In the genomic region with DNA sequence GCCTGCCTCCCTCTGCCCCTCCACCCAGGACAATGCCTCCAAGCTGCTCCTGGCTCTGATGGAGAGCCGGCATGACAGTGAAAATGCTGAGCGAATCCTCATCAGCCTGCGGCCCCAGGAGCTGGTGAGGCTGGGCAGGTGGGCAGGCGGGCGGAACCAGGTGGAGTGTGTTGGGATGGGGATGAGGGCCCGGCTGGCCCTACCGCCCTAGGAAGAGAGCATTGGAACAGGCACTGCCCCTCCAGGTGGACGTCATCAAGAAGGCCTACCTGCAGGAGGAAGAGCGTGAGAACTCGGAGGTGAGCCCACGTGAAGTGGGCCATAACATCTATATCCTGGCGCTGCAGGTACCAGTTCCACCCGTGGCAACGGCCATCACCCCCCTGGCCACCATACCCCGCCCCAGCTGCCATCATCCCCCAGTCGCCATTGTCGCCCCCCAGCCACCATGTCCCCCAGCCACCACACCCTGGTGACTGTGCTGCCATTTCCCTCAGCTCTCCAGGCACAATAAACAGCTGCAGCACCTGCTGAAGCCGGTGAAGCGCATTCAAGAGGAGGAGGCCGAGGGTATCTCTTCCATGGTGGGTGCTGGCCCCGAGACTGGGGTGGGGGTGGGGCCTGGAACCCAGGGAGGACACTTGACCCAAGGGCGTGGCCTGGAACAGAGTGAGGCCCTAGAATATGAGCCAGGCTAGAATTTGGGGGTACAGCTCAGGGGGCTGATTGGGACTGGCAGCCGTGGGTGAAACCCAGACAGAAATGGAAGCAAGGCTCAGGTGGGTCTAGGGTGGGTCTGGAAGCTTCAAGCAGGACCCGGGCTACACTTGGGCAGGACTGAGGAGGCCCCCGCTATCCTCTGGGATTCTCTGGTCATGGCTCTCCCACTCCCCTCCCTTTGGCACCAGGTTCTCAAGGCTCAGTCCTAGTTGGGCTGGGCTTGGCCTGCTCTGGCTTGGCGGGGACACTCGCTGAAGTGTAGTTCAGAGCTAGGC, we compare ENCODE assay signal across 20 cellular contexts. TPM values are rescaled to one million over a fixed set of nuclear protein-coding genes. Genes with fewer than 3 reads are reported as not detected.
DNase-seq lines count a peak whose midpoint lies in the region; ATAC-seq, FAIRE-seq and TF ChIP-seq lines count a peak whose summit lies in the region.
"Had no signal": no experiment of that assay in that cellular context is flagged by ENCODE, and none has a peak within 500 bp of the region (broad histone marks: within the 10 kb centered on the region; RNA-seq: fewer than 3 reads in every experiment).

No MANE protein-coding gene starts in this region.

- POLR2A ChIA-PET in activated CD4-positive, alpha-beta T cell treated with anti-CD3 and anti-CD28 coated beads, Interleukin-2, amount 10 ng/mL, durations not matched to agents 7 days and 5 days (lab: Charles Lee) = no interaction called here

- H3K27ac ChIP-seq in BLaER1 (peak overlapping the region; percentile 55; the same call in 1 of the 2 replicates), spleen (no peak overlapping the region)
- H3K27ac ChIP-seq: C4-2B, KMS-11 had no signal

- intact Hi-C loops in spleen (cut with DNase I; ENCODE audit: low total_unique reads) = no loop called here

- no peak overlapping the region for H3K4me2 ChIP-seq in BLaER1
- H3K4me2 ChIP-seq: GM23338, KMS-11 had no signal

- no peaks in the 10 kb centered on the region for H3K9me3 ChIP-seq in BLaER1
- no peaks in the 10 kb centered on the region for H3K9me3 ChIP-seq in spleen
- H3K9me3 ChIP-seq: Caco-2 had no signal

- no peaks in the 10 kb centered on the region for H3K36me3 Mint-ChIP-seq in brain
- H3K36me3 Mint-ChIP-seq in stimulated activated effector memory CD8-positive, alpha-beta T cell treated with anti-CD3 and anti-CD28 coated beads, Interleukin-12 subunit alpha, Interleukin-12 subunit beta, amount 100 ng/mL, for 72 hours = peaks cover 88% of the 10 kb centered on the region
- peaks cover 60% of the 10 kb centered on the region for H3K36me3 Mint-ChIP-seq in activated CD4-positive, alpha-beta T cell treated with anti-CD3 and anti-CD28 coated beads, Interleukin-2, amount 10 ng/mL, durations not matched to agents 7 days and 5 days (ENCODE audit: low read depth)

- DNase-seq in GM12892 (ENCODE audit: insufficient read length) = peak; percentile 20
- DNase-seq in stimulated activated effector memory CD8-positive, alpha-beta T cell treated with anti-CD3 and anti-CD28 coated beads, Interleukin-12 subunit alpha, Interleukin-12 subunit beta, amount 100 ng/mL, for 72 hours (ENCODE audit: low spot score in 2 of 2) = no peak
- DNase-seq in spleen = no peak
- DNase-seq in activated CD4-positive, alpha-beta T cell treated with anti-CD3 and anti-CD28 coated beads, Interleukin-2, amount 10 ng/mL, durations not matched to agents 7 days and 5 days = no peak
- DNase-seq: Caco-2; CD8-positive, alpha-beta T cell; HCEC 1CT; MM.1S; NCI-H2029 treated with DMSO at 0.1 percent for 48 hours; NCI-H446 treated with DMSO at 0.1 percent for 48 hours; NCI-H526; RPMI8226 had no signal

- H3K27me3 Mint-ChIP-seq in brain = peaks cover 3% of the 10 kb centered on the region
- no peaks in the 10 kb centered on the region for H3K27me3 Mint-ChIP-seq in activated CD4-positive, alpha-beta T cell treated with anti-CD3 and anti-CD28 coated beads, Interleukin-2, amount 10 ng/mL, durations not matched to agents 7 days and 5 days

- H3K9me3 Mint-ChIP-seq in brain = no peaks in the 10 kb centered on the region
- no peaks in the 10 kb centered on the region for H3K9me3 Mint-ChIP-seq in stimulated activated effector memory CD8-positive, alpha-beta T cell treated with anti-CD3 and anti-CD28 coated beads, Interleukin-12 subunit alpha, Interleukin-12 subunit beta, amount 100 ng/mL, for 72 hours
- no peaks in the 10 kb centered on the region for H3K9me3 Mint-ChIP-seq in activated CD4-positive, alpha-beta T cell treated with anti-CD3 and anti-CD28 coated beads, Interleukin-2, amount 10 ng/mL, durations not matched to agents 7 days and 5 days
- H3K9me3 Mint-ChIP-seq: CD8-positive, alpha-beta T cell; GM23338 had no signal

- no peak overlapping the region for H3K9ac ChIP-seq in BLaER1
- H3K9ac ChIP-seq: KMS-11 had no signal

- H3K36me3 ChIP-seq in BLaER1 (peaks cover 88% of the 10 kb centered on the region), spleen (peaks cover 0 to 100% (median 89%) of the 10 kb centered on the region in 6 donors)

- TF ChIP-seq CTCF in brain (conservative IDR thresholded peaks at IDR 0.05) (no peak), spleen (IDR thresholded peaks at IDR 0.05 in 8 of 11, conservative IDR thresholded peaks at IDR 0.05 in 3 of 11) (no peak)

- no peak overlapping the region for H3K4me3 ChIP-seq in BLaER1
- no peak overlapping the region for H3K4me3 ChIP-seq in spleen
- H3K4me3 ChIP-seq: GM23338 had no signal

- no peaks in the 10 kb centered on the region for H4K20me1 ChIP-seq in BLaER1

- 91 to 94% (median 93%) methylated on average over 25 to 27 of the region's 27 CpGs for WGBS in spleen, 5 donors

- H3K27me3 ChIP-seq in BLaER1 (no peaks in the 10 kb centered on the region), spleen (replicated peaks in 1 of 7) (no peaks in the 10 kb centered on the region)

- no peak for TF ChIP-seq POLR2A in GM12892 (IDR thresholded peaks at IDR 0.05; ENCODE audit: low read depth, low read length)
- TF ChIP-seq POLR2A in spleen (IDR thresholded peaks at IDR 0.05) = no peak

- H3K4me1 Mint-ChIP-seq in brain = peaks cover 13% of the 10 kb centered on the region
- peaks cover 50% of the 10 kb centered on the region for H3K4me1 Mint-ChIP-seq in stimulated activated effector memory CD8-positive, alpha-beta T cell treated with anti-CD3 and anti-CD28 coated beads, Interleukin-12 subunit alpha, Interleukin-12 subunit beta, amount 100 ng/mL, for 72 hours
- peaks cover 29% of the 10 kb centered on the region for H3K4me1 Mint-ChIP-seq in activated CD4-positive, alpha-beta T cell treated with anti-CD3 and anti-CD28 coated beads, Interleukin-2, amount 10 ng/mL, durations not matched to agents 7 days and 5 days

- CTCF ChIA-PET in activated CD4-positive, alpha-beta T cell treated with anti-CD3 and anti-CD28 coated beads, Interleukin-2, amount 10 ng/mL, durations not matched to agents 7 days and 5 days (lab: Charles Lee) = no interaction called here

- H3K27ac Mint-ChIP-seq in brain = peak overlapping the region in 3 of 5 experiments; percentile 11 to 77 (median 67)
- H3K27ac Mint-ChIP-seq in stimulated activated effector memory CD8-positive, alpha-beta T cell treated with anti-CD3 and anti-CD28 coated beads, Interleukin-12 subunit alpha, Interleukin-12 subunit beta, amount 100 ng/mL, for 72 hours = peak overlapping the region; percentile 2
- no peak overlapping the region for H3K27ac Mint-ChIP-seq in activated CD4-positive, alpha-beta T cell treated with anti-CD3 and anti-CD28 coated beads, Interleukin-2, amount 10 ng/mL, durations not matched to agents 7 days and 5 days
- H3K27ac Mint-ChIP-seq: GM23338 had no signal

- H3K4me1 ChIP-seq in BLaER1 (peaks cover 65% of the 10 kb centered on the region), spleen (peaks cover 3 to 45% (median 19%) of the 10 kb centered on the region in 6 donors)

- ATAC-seq in stimulated activated effector memory CD8-positive, alpha-beta T cell treated with anti-CD3 and anti-CD28 coated beads, Interleukin-12 subunit alpha, Interleukin-12 subunit beta, amount 100 ng/mL, for 72 hours = no peak
- no peak for ATAC-seq in HG03571 (IDR thresholded peaks at IDR 0.05; ENCODE audit: unreplicated experiment)
- ATAC-seq: CD8-positive, alpha-beta T cell; GM23338 had no signal

- H3K4me3 Mint-ChIP-seq in brain = no peak overlapping the region
- no peak overlapping the region for H3K4me3 Mint-ChIP-seq in stimulated activated effector memory CD8-positive, alpha-beta T cell treated with anti-CD3 and anti-CD28 coated beads, Interleukin-12 subunit alpha, Interleukin-12 subunit beta, amount 100 ng/mL, for 72 hours
- H3K4me3 Mint-ChIP-seq in activated CD4-positive, alpha-beta T cell treated with anti-CD3 and anti-CD28 coated beads, Interleukin-2, amount 10 ng/mL, durations not matched to agents 7 days and 5 days = no peak overlapping the region
- H3K4me3 Mint-ChIP-seq: CD8-positive, alpha-beta T cell; GM23338 had no signal

- no peak for FAIRE-seq in GM12892 (lab: Jason Lieb, UNC)
- FAIRE-seq: G401.6 had no signal

RNA-seq across cellular contexts. Expression of a gene that starts 24.2 kb away (rescaled TPM):
- polyA plus RNA-seq in GM12892 (2012; ENCODE audit: missing spikeins) = 168 TPM
- polyA plus RNA-seq in brain (ENCODE audit: insufficient read depth, low read depth, low replicate concordance) (148 TPM), spleen (10 to 100 TPM; 58.7 to 77.0 (median 66.4) TPM)
- total RNA-seq in spleen = 10 to 100 TPM in 6 of 7 donors, 1 to 10 TPM in 1; 8.7 to 34.8 (median 22.4) TPM
- total RNA-seq in activated CD4-positive, alpha-beta T cell treated with anti-CD3 and anti-CD28 coated beads, Interleukin-2, amount 10 ng/mL, durations not matched to agents 7 days and 5 days = 10 to 100 TPM; 77.6 to 80.0 TPM

RNA-seq across cellular contexts. Expression of a gene that starts 59.4 kb away (rescaled TPM):
- polyA plus RNA-seq in GM12892 (2012; ENCODE audit: missing spikeins) = not detected
- polyA plus RNA-seq in brain (ENCODE audit: insufficient read depth, low read depth, low replicate concordance) = 6.4 TPM
- 1 to 10 TPM in 6 of 7 donors, under 1 TPM in 1; 0.70 to 5.8 (median 2.7) TPM for total RNA-seq in spleen
- polyA plus RNA-seq in spleen = under 1 TPM; 0.30 to 0.64 (median 0.36) TPM
- total RNA-seq in activated CD4-positive, alpha-beta T cell treated with anti-CD3 and anti-CD28 coated beads, Interleukin-2, amount 10 ng/mL, durations not matched to agents 7 days and 5 days = not detected
- total RNA-seq: A673; CD8-positive, alpha-beta T cell had no signal
